In the genomic region with DNA sequence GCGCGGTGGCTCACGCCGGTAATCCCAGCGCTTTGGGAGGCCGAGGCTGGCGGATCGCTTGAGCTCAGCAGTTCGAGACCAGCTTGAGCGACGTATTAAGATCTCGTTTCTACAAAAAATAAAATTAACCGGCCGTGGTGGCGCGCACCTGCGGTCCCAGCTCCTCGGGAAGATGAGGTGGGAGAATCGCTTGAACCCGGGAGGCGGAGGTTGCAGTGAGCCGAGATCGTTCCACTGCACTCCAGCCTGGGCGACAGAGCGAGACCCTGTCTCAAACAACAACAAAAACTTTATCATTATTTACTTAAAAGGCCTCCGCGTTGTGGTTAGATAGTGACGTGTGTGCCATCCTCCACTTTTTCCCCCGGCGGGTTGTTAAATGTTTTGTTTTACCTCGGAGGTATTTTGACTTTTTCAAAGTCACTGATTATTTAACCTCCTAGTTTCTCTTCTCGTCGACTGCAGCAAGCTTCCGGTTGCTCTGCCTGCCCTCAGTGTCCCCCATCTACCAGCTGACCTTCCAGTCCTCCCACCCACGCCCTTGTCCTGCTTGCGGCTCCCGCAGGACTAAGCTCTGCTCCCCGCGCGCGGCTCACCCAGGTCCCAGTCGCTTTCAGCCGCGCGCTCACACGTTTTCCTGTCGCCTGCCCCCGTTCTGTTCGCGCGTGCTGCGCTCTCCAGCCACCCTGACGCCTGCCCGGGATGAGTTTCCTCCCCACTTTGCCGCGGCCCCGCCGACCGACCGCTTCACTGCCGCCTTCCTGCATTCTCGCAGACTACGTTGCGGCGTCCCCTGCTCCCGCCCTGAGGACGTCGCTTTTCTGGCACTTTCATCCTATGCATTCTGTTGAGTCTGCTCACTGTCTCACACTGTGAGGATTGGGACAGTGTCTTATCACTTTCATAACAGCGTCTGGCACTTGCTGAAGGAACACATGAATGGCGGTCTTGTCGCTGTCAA, we compare ENCODE assay signal across 8 cellular contexts. TPM values are rescaled to one million over a fixed set of nuclear protein-coding genes. Genes with fewer than 3 reads are reported as not detected.
DNase-seq lines count a peak whose midpoint lies in the region; ATAC-seq, FAIRE-seq and TF ChIP-seq lines count a peak whose summit lies in the region.

No MANE protein-coding gene starts in this region.

- H3K36me3 ChIP-seq in OCI-LY3 (replicated peaks; ENCODE audit: low read depth, low read length), result peaks cover 7% of the 10 kb centered on the region
- no peaks in the 10 kb centered on the region for H3K36me3 ChIP-seq in mucosa of stomach (ENCODE audit: control insufficient read depth, insufficient read depth, low read length)

- peak; percentile 28 for ATAC-seq in GM19351 (IDR thresholded peaks at IDR 0.05; ENCODE audit: unreplicated experiment)

- H3K9ac ChIP-seq in OCI-LY3 (ENCODE audit: low read length) (peak overlapping the region; percentile 87), mucosa of stomach (ENCODE audit: low read length) (peak overlapping the region; percentile 77)

- peak overlapping the region; percentile 90 for H3K4me2 ChIP-seq in OCI-LY3 (ENCODE audit: low read length)

- H3K27me3 ChIP-seq in OCI-LY3 (ENCODE audit: low read depth, low read length), result no peaks in the 10 kb centered on the region
- no peaks in the 10 kb centered on the region for H3K27me3 ChIP-seq in mucosa of stomach (ENCODE audit: control insufficient read depth, insufficient read depth, low read length)

- DNase-seq in CD14-positive monocyte (ENCODE audit: low spot score), result peak; percentile 67
- peak; percentile 50 for DNase-seq in HTR-8/SVneo (ENCODE audit: insufficient read length, low spot score)
- peak; percentile 60 for DNase-seq in activated T-cell treated with anti-CD3 and anti-CD28 coated beads for 24 hours (ENCODE audit: low read depth)
- no peak for DNase-seq in epithelial cell of proximal tubule (ENCODE audit: low read depth)
- DNase-seq in stimulated activated CD8-positive, alpha-beta memory T cell treated with anti-CD3 and anti-CD28 coated beads, Interleukin-7, amount 100 ng/mL, for 1 hour (ENCODE audit: low read depth in 2 of 2), result peak; percentile 32 to 53

- H3K4me3 ChIP-seq in OCI-LY3 (ENCODE audit: low read length) (peak overlapping the region; percentile 81), epithelial cell of proximal tubule (ENCODE audit: low read depth, low read length) (peak overlapping the region; percentile 67), mucosa of stomach (ENCODE audit: low read length) (peak overlapping the region; percentile 40)

- H3K4me1 Mint-ChIP-seq in CD14-positive monocyte, result peaks cover 30% of the 10 kb centered on the region

- H2AFZ ChIP-seq in OCI-LY3 (ENCODE audit: low read depth, low read length), result peak overlapping the region; percentile 97

- TF ChIP-seq CTCF in CD14-positive monocyte (IDR thresholded peaks at IDR 0.05), result no peak
- no peak for TF ChIP-seq CTCF in OCI-LY3 (IDR thresholded peaks at IDR 0.05; ENCODE audit: low read depth, low read length)
- no peak for TF ChIP-seq CTCF in epithelial cell of proximal tubule (conservative IDR thresholded peaks at IDR 0.05; ENCODE audit: low read depth, low read length)

- H3K27me3 Mint-ChIP-seq in CD14-positive monocyte (ENCODE audit: low read depth in 3 of 3), result peaks cover 0 to 1% (median 0%) of the 10 kb centered on the region in 3 donors

- FAIRE-seq in HTR-8/SVneo (lab: Jason Lieb, UNC), result no peak

- no peaks in the 10 kb centered on the region for H3K9me3 Mint-ChIP-seq in CD14-positive monocyte

- intact Hi-C loops in CD14-positive monocyte (cut with micrococcal nuclease), result loop anchor here (5.0 to 10.0 kb wide), 4 partner anchors 264 to 673 kb away; a partner anchor contains a TSS

- H3K79me2 ChIP-seq in OCI-LY3 (ENCODE audit: low read length), result peaks cover 38% of the 10 kb centered on the region

- peak overlapping the region; percentile 95 to 98 (median 96) for H3K27ac Mint-ChIP-seq in CD14-positive monocyte

- H3K36me3 Mint-ChIP-seq in CD14-positive monocyte, result peaks cover 7 to 14% of the 10 kb centered on the region in 2 donors

- H3K27ac ChIP-seq in OCI-LY3 (ENCODE audit: low read length), result peak overlapping the region; percentile 84

- H3K4me1 ChIP-seq in OCI-LY3 (ENCODE audit: low read length), result peaks cover 22% of the 10 kb centered on the region
- peaks cover 5% of the 10 kb centered on the region for H3K4me1 ChIP-seq in mucosa of stomach (ENCODE audit: control insufficient read depth, insufficient read depth, low read length)

- peak overlapping the region; percentile 96 to 98 for H3K4me3 Mint-ChIP-seq in CD14-positive monocyte

- H3K9me3 ChIP-seq in OCI-LY3 (ENCODE audit: insufficient read depth, low read length) (no peaks in the 10 kb centered on the region), mucosa of stomach (ENCODE audit: control insufficient read depth, low read length) (no peaks in the 10 kb centered on the region)

- H4K20me1 ChIP-seq in OCI-LY3 (ENCODE audit: insufficient read depth, low read length), result peaks cover 27% of the 10 kb centered on the region

RNA-seq across cellular contexts. Expression of a gene that starts 1.2 kb away (rescaled TPM):
- 10 to 100 TPM; 32.6 to 73.4 TPM for polyA plus RNA-seq in CD14-positive monocyte
- total RNA-seq in epithelial cell of proximal tubule, result 57.4 and 67.4 TPM in 2 replicates
